8 cellular contexts compared by ENCODE assay signal in genomic region chr10:100562008-100562672, GRCh38. TPM values are rescaled to one million over a fixed set of nuclear protein-coding genes. Genes with fewer than 3 reads are reported as not detected.
A peak's percentile ranks its signal among the peaks of the same experiment; 100 is the strongest.
DNase-seq lines count a peak whose midpoint lies in the region; ATAC-seq and TF ChIP-seq lines count a peak whose summit lies in the region.

No MANE protein-coding gene starts in this region.

- H3K4me3 Mint-ChIP-seq in WTC11: no peak overlapping the region

- peak; percentile 75 for DNase-seq in AG08396 (ENCODE audit: low spot score)
- DNase-seq in HUDEP-2 (lab: John Stamatoyannopoulos, UW; ENCODE audit: unreplicated experiment in 76 of 76): peak in 73 of 76 experiments; percentile 9 to 89 (median 75)
- DNase-seq in WTC11 (ENCODE audit: low spot score): peak; percentile 73
- DNase-seq in T47D (ENCODE audit: low read depth in 1 of 2, low spot score in 1 of 2): peak; percentile 80 to 85
- DNase-seq in islet precursor cell: peak; percentile 88
- peak; percentile 71 to 72 for DNase-seq in stimulated activated CD4-positive, alpha-beta T cell treated with anti-CD3 and anti-CD28 coated beads, Interleukin-1b, Interleukin-23, amount 100 ng/mL, for 4 hours (ENCODE audit: low read depth in 2 of 2)
- DNase-seq in NCI-H2029 treated with DMSO at 0.1 percent for 48 hours (lab: John Stamatoyannopoulos, UW): no peak

- H3K9me3 Mint-ChIP-seq in WTC11: no peaks in the 10 kb centered on the region

- H3K27ac Mint-ChIP-seq in WTC11: no peak overlapping the region

- H3K27me3 Mint-ChIP-seq in WTC11 (ENCODE audit: low read depth): peaks cover 51% of the 10 kb centered on the region

- H3K4me1 Mint-ChIP-seq in WTC11: peaks cover 9% of the 10 kb centered on the region; the same call in 1 of the 2 replicates

- ATAC-seq in GM19328 (IDR thresholded peaks at IDR 0.05; ENCODE audit: unreplicated experiment): peak; percentile 77
- ATAC-seq in WTC11: peak; percentile 64

- POLR2A ChIA-PET in WTC11 (lab: Charles Lee): interaction anchor here (0.8 to 1.3 kb wide), 3 partner anchors 27 to 316 kb away, joined by 3 to 5 read pairs (median 3); partner anchors contain the start of gene HIF1AN

- H3K36me3 Mint-ChIP-seq in WTC11: 0 out of 2 replicates have a peak, but pooled peaks cover 4% of the 10 kb centered on the region

- in situ Hi-C loops in T47D (cut with HindIII; ENCODE audit: low pct_unique_long_range_greater_than_20kb, low sequenced_read_pairs): no loop called here

- TF ChIP-seq CTCF in WTC11 (IDR thresholded peaks at IDR 0.05): peak; percentile 67; the same call in 1 of the 2 replicates

- CTCF ChIA-PET in WTC11 (lab: Charles Lee): interaction anchor here (0.5 to 5.5 kb wide), 53 partner anchors 8 to 469 kb away, joined by 3 to 113 read pairs (median 6); partner anchors contain the start of genes HIF1AN, PAX2, PDZD7 and SFXN3

TF ChIP-seq in WTC11, 78 proteins besides CTCF, POLR2A, EP300 and RAD21 (continues in another document):
- TF ChIP-seq PREB (CRISPR knock-in tag; IDR thresholded peaks at IDR 0.05; ENCODE audit: borderline replicate concordance): no peak
- TF ChIP-seq SP1 (CRISPR knock-in tag; conservative IDR thresholded peaks at IDR 0.05): peak; percentile 69; the same call in 1 of the 2 replicates
- TF ChIP-seq CBFB (CRISPR knock-in tag; IDR thresholded peaks at IDR 0.05; ENCODE audit: low read depth): no peak
- no peak; the same call in 1 of the 2 replicates for TF ChIP-seq NFATC4 (CRISPR knock-in tag; IDR thresholded peaks at IDR 0.05)
- TF ChIP-seq GRHL2 (CRISPR knock-in tag; IDR thresholded peaks at IDR 0.05; ENCODE audit: insufficient replicate concordance, severe bottlenecking): no peak
- TF ChIP-seq ZNF671 (CRISPR knock-in tag; IDR thresholded peaks at IDR 0.05): peak; percentile 31; the same call in 1 of the 2 replicates
- TF ChIP-seq ZNF425 (CRISPR knock-in tag; conservative IDR thresholded peaks at IDR 0.05): no peak
- TF ChIP-seq ZSCAN18 (CRISPR knock-in tag; IDR thresholded peaks at IDR 0.05): no peak
- peak; percentile 73; the same call in 1 of the 2 replicates for TF ChIP-seq IRF1 (CRISPR knock-in tag; IDR thresholded peaks at IDR 0.05)
- TF ChIP-seq ARID4B (CRISPR knock-in tag; IDR thresholded peaks at IDR 0.05; ENCODE audit: borderline replicate concordance): no peak; the same call in 1 of the 2 replicates
- peak; percentile 81 for TF ChIP-seq ETV6 (CRISPR knock-in tag; IDR thresholded peaks at IDR 0.05)
- peak; percentile 84 for TF ChIP-seq TEAD1 (CRISPR knock-in tag; IDR thresholded peaks at IDR 0.05)
- no peak for TF ChIP-seq HMGA2 (CRISPR knock-in tag; IDR thresholded peaks at IDR 0.05)
- TF ChIP-seq ATF3 (CRISPR knock-in tag; conservative IDR thresholded peaks at IDR 0.05): 0 out of 2 replicates have a peak, but pooled peaks have one; percentile 32
- TF ChIP-seq ERG (CRISPR knock-in tag; IDR thresholded peaks at IDR 0.05): 0 out of 2 replicates have a peak, but pooled peaks have one; percentile 67

RNA-seq across cellular contexts. Expression of gene HIF1AN, which starts 26.4 kb away (rescaled TPM):
- total RNA-seq in WTC11 (2021): 49.9 to 58.3 TPM (median 53.9 TPM) in 3 replicates

RNA-seq across cellular contexts. Expression of gene NDUFB8, which starts 32.5 kb away (rescaled TPM):
- total RNA-seq in WTC11 (2021): 206 to 221 TPM (median 210 TPM) in 3 replicates

RNA-seq across cellular contexts. Expression of gene SEC31B, which starts 42.5 kb away (rescaled TPM):
- 6.4 to 7.9 TPM (median 6.7 TPM) in 3 replicates for total RNA-seq in WTC11 (2021)
